In the genomic region with DNA sequence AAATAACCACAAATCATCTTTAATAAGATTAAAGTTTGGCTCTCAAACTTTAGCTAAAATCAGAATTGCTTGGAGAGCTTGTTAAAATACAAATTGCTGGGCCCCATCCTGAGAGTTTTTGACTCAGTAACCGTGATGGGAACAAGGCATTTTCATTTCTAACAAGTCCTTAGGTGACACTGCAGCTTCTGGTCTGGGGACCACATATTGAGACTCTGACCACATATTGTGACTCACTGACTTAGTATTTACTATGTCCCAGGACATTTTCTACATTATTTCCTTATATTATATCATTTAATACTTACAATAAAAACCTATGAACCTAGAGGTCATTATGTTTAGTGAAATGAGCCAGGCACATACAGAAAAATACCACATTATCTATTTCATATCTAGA, we compare ENCODE assay signal across 1 cellular context.
TF ChIP-seq lines count a peak whose summit lies in the region.

No MANE protein-coding gene starts in this region.

TF ChIP-seq in SK-N-SH, 30 proteins besides CTCF, POLR2A, EP300 and RAD21 (continued from another document):
- no peak for TF ChIP-seq EZH2phosphoT487 (IDR thresholded peaks at IDR 0.05; ENCODE audit: borderline replicate concordance, low read depth)
- TF ChIP-seq RXRA (IDR thresholded peaks at IDR 0.05; ENCODE audit: borderline replicate concordance, low read depth) = no peak
- TF ChIP-seq, protein P1, sequence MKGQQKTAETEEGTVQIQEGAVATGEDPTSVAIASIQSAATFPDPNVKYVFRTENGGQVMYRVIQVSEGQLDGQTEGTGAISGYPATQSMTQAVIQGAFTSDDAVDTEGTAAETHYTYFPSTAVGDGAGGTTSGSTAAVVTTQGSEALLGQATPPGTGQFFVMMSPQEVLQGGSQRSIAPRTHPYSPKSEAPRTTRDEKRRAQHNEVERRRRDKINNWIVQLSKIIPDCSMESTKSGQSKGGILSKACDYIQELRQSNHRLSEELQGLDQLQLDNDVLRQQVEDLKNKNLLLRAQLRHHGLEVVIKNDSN (IDR thresholded peaks at IDR 0.05; ENCODE audit: borderline replicate concordance, low read depth) = no peak
- TF ChIP-seq MEF2A (IDR thresholded peaks at IDR 0.05; ENCODE audit: borderline replicate concordance, low read depth) = no peak
- TF ChIP-seq MXI1 (IDR thresholded peaks at IDR 0.05; ENCODE audit: low read depth, low read length) = no peak
- no peak for TF ChIP-seq GATA2 (CRISPR knock-in tag; IDR thresholded peaks at IDR 0.05)
- TF ChIP-seq FOXM1 (IDR thresholded peaks at IDR 0.05; ENCODE audit: low read depth) = no peak
- TF ChIP-seq YY1 (IDR thresholded peaks at IDR 0.05; ENCODE audit: low read depth) = no peak
